1 cellular context compared by ENCODE assay signal in the genomic region with DNA sequence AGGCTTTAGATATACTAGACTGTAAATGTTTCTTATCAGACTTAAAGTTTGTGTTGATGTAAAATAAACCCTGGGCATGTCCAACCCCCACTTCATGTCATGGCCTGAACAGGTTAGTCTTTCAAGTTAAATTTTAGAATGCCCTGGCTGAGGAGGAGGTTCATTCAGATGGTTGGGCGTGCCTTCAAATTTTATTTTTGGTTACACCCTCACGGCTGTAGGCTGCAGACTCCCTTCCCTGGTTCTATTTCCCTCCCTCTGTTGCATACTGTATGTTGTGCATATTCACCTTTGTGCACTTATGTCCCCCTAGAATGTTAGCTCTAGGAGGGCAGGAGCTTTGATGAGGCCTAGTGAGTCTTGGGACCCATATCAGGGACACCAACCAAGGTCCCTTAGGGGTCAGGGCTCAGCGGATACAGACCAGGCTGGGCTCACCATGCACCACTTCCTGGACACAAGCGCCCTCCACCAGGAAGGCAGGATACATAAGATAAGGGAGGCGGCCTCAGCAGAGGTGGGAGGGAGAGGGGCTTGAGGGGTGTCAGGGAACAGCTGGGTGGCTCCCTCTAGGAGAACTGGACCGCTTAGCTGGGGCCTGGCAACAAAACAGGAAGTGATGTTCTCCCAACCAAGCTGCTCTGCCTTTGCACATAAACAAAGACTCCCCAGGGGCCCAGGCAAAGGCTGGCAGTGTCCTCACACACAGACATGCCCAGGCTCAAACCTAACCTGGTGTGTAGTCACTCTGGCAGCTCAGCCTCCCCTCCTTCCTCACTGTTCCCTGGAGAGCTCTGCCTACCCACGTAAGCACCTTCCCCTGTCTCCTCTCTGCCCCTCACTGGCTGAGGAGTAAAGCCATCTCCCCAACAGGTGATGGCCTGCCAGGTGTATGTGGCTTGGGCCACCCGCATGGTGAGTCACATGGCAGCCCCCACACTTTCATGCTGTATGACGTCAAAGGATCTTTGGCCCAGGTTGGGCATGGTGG.
A peak's percentile ranks its signal among the peaks of the same experiment; 100 is the strongest.
TF ChIP-seq lines count a peak whose summit lies in the region.

No MANE protein-coding gene starts in this region.

TF ChIP-seq in HepG2, 621 proteins besides CTCF, POLR2A, EP300 and RAD21 (continued from another document and continues in another):
- TF ChIP-seq, protein P1, sequence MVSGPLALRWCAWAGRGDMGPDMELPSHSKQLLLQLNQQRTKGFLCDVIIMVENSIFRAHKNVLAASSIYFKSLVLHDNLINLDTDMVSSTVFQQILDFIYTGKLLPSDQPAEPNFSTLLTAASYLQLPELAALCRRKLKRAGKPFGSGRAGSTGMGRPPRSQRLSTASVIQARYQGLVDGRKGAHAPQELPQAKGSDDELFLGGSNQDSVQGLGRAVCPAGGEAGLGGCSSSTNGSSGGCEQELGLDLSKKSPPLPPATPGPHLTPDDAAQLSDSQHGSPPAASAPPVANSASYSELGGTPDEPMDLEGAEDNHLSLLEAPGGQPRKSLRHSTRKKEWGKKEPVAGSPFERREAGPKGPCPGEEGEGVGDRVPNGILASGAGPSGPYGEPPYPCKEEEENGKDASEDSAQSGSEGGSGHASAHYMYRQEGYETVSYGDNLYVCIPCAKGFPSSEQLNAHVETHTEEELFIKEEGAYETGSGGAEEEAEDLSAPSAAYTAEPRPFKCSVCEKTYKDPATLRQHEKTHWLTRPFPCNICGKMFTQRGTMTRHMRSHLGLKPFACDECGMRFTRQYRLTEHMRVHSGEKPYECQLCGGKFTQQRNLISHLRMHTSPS (CRISPR knock-in tag; IDR thresholded peaks at IDR 0.05; ENCODE audit: low read depth) = no peak
- no peak for TF ChIP-seq PHF5A (CRISPR knock-in tag; IDR thresholded peaks at IDR 0.05; ENCODE audit: low read depth, unreplicated experiment)
- TF ChIP-seq NFIC (IDR thresholded peaks at IDR 0.05; ENCODE audit: low read length) = no peak
- TF ChIP-seq, protein P2, sequence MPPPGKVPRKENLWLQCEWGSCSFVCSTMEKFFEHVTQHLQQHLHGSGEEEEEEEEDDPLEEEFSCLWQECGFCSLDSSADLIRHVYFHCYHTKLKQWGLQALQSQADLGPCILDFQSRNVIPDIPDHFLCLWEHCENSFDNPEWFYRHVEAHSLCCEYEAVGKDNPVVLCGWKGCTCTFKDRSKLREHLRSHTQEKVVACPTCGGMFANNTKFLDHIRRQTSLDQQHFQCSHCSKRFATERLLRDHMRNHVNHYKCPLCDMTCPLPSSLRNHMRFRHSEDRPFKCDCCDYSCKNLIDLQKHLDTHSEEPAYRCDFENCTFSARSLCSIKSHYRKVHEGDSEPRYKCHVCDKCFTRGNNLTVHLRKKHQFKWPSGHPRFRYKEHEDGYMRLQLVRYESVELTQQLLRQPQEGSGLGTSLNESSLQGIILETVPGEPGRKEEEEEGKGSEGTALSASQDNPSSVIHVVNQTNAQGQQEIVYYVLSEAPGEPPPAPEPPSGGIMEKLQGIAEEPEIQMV (CRISPR knock-in tag; IDR thresholded peaks at IDR 0.05; ENCODE audit: low read depth) = no peak
- TF ChIP-seq GPN1 (CRISPR knock-in tag; IDR thresholded peaks at IDR 0.05; ENCODE audit: borderline replicate concordance) = no peak
- TF ChIP-seq, protein P3, sequence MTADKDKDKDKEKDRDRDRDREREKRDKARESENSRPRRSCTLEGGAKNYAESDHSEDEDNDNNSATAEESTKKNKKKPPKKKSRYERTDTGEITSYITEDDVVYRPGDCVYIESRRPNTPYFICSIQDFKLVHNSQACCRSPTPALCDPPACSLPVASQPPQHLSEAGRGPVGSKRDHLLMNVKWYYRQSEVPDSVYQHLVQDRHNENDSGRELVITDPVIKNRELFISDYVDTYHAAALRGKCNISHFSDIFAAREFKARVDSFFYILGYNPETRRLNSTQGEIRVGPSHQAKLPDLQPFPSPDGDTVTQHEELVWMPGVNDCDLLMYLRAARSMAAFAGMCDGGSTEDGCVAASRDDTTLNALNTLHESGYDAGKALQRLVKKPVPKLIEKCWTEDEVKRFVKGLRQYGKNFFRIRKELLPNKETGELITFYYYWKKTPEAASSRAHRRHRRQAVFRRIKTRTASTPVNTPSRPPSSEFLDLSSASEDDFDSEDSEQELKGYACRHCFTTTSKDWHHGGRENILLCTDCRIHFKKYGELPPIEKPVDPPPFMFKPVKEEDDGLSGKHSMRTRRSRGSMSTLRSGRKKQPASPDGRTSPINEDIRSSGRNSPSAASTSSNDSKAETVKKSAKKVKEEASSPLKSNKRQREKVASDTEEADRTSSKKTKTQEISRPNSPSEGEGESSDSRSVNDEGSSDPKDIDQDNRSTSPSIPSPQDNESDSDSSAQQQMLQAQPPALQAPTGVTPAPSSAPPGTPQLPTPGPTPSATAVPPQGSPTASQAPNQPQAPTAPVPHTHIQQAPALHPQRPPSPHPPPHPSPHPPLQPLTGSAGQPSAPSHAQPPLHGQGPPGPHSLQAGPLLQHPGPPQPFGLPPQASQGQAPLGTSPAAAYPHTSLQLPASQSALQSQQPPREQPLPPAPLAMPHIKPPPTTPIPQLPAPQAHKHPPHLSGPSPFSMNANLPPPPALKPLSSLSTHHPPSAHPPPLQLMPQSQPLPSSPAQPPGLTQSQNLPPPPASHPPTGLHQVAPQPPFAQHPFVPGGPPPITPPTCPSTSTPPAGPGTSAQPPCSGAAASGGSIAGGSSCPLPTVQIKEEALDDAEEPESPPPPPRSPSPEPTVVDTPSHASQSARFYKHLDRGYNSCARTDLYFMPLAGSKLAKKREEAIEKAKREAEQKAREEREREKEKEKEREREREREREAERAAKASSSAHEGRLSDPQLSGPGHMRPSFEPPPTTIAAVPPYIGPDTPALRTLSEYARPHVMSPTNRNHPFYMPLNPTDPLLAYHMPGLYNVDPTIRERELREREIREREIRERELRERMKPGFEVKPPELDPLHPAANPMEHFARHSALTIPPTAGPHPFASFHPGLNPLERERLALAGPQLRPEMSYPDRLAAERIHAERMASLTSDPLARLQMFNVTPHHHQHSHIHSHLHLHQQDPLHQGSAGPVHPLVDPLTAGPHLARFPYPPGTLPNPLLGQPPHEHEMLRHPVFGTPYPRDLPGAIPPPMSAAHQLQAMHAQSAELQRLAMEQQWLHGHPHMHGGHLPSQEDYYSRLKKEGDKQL (CRISPR knock-in tag; IDR thresholded peaks at IDR 0.05; ENCODE audit: low read depth) = no peak
- no peak for TF ChIP-seq TOE1 (CRISPR knock-in tag; IDR thresholded peaks at IDR 0.05)
- no peak for TF ChIP-seq ZNF761 (CRISPR knock-in tag; conservative IDR thresholded peaks at IDR 0.05)
- TF ChIP-seq ZNF337 (CRISPR knock-in tag; IDR thresholded peaks at IDR 0.05; ENCODE audit: borderline replicate concordance, low read depth) = no peak
- TF ChIP-seq ZSCAN20 (CRISPR knock-in tag; IDR thresholded peaks at IDR 0.05; ENCODE audit: borderline replicate concordance) = no peak
- no peak for TF ChIP-seq SIN3A (IDR thresholded peaks at IDR 0.05; ENCODE audit: borderline replicate concordance, low read depth, low read length)
- no peak for TF ChIP-seq RORA (CRISPR knock-in tag; IDR thresholded peaks at IDR 0.05)
- TF ChIP-seq, protein P4, sequence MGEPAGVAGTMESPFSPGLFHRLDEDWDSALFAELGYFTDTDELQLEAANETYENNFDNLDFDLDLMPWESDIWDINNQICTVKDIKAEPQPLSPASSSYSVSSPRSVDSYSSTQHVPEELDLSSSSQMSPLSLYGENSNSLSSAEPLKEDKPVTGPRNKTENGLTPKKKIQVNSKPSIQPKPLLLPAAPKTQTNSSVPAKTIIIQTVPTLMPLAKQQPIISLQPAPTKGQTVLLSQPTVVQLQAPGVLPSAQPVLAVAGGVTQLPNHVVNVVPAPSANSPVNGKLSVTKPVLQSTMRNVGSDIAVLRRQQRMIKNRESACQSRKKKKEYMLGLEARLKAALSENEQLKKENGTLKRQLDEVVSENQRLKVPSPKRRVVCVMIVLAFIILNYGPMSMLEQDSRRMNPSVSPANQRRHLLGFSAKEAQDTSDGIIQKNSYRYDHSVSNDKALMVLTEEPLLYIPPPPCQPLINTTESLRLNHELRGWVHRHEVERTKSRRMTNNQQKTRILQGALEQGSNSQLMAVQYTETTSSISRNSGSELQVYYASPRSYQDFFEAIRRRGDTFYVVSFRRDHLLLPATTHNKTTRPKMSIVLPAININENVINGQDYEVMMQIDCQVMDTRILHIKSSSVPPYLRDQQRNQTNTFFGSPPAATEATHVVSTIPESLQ (CRISPR knock-in tag; conservative IDR thresholded peaks at IDR 0.05) = no peak
- no peak for TF ChIP-seq SUZ12 (IDR thresholded peaks at IDR 0.05; ENCODE audit: low read depth, low read length)
- TF ChIP-seq, protein P5, sequence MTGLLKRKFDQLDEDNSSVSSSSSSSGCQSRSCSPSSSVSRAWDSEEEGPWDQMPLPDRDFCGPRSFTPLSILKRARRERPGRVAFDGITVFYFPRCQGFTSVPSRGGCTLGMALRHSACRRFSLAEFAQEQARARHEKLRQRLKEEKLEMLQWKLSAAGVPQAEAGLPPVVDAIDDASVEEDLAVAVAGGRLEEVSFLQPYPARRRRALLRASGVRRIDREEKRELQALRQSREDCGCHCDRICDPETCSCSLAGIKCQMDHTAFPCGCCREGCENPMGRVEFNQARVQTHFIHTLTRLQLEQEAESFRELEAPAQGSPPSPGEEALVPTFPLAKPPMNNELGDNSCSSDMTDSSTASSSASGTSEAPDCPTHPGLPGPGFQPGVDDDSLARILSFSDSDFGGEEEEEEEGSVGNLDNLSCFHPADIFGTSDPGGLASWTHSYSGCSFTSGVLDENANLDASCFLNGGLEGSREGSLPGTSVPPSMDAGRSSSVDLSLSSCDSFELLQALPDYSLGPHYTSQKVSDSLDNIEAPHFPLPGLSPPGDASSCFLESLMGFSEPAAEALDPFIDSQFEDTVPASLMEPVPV (CRISPR knock-in tag; IDR thresholded peaks at IDR 0.05) = no peak
- TF ChIP-seq CCDC6 (CRISPR knock-in tag; IDR thresholded peaks at IDR 0.05) = no peak
- TF ChIP-seq RBM22 (optimal IDR thresholded peaks at IDR 0.05; ENCODE audit: low read length) = no peak
- TF ChIP-seq ZNF788 (CRISPR knock-in tag; IDR thresholded peaks at IDR 0.05; ENCODE audit: borderline replicate concordance) = peak; percentile 37; the same call in 1 of the 2 replicates
- no peak for TF ChIP-seq ZFP36 (IDR thresholded peaks at IDR 0.05; ENCODE audit: borderline replicate concordance, low read depth, low read length, partially characterized antibody)
- no peak for TF ChIP-seq ZNF562 (CRISPR knock-in tag; IDR thresholded peaks at IDR 0.05; ENCODE audit: borderline replicate concordance)
- TF ChIP-seq, protein P6, sequence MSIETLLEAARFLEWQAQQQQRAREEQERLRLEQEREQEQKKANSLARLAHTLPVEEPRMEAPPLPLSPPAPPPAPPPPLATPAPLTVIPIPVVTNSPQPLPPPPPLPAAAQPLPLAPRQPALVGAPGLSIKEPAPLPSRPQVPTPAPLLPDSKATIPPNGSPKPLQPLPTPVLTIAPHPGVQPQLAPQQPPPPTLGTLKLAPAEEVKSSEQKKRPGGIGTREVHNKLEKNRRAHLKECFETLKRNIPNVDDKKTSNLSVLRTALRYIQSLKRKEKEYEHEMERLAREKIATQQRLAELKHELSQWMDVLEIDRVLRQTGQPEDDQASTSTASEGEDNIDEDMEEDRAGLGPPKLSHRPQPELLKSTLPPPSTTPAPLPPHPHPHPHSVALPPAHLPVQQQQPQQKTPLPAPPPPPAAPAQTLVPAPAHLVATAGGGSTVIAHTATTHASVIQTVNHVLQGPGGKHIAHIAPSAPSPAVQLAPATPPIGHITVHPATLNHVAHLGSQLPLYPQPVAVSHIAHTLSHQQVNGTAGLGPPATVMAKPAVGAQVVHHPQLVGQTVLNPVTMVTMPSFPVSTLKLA (IDR thresholded peaks at IDR 0.05) = 0 out of 2 replicates have a peak, but pooled peaks have one; percentile 17
- TF ChIP-seq DNMT1 (CRISPR knock-in tag; IDR thresholded peaks at IDR 0.05) = no peak
- TF ChIP-seq GLI4 (CRISPR knock-in tag; IDR thresholded peaks at IDR 0.05; ENCODE audit: borderline replicate concordance) = no peak
- TF ChIP-seq, protein P7, sequence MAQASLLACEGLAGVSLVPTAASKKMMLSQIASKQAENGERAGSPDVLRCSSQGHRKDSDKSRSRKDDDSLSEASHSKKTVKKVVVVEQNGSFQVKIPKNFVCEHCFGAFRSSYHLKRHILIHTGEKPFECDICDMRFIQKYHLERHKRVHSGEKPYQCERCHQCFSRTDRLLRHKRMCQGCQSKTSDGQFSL (CRISPR knock-in tag; IDR thresholded peaks at IDR 0.05) = no peak
- TF ChIP-seq RXRB (CRISPR knock-in tag; IDR thresholded peaks at IDR 0.05; ENCODE audit: borderline replicate concordance) = no peak
- no peak for TF ChIP-seq HOXA7 (CRISPR knock-in tag; IDR thresholded peaks at IDR 0.05)
- 0 out of 2 replicates have a peak, but pooled peaks have one; percentile 26 for TF ChIP-seq FOSL2 (CRISPR knock-in tag; IDR thresholded peaks at IDR 0.05)
- no peak for TF ChIP-seq ZNF75D (CRISPR knock-in tag; IDR thresholded peaks at IDR 0.05; ENCODE audit: borderline replicate concordance)
- no peak for TF ChIP-seq HOXA5 (CRISPR knock-in tag; IDR thresholded peaks at IDR 0.05)
- no peak for TF ChIP-seq PRMT3 (CRISPR knock-in tag; IDR thresholded peaks at IDR 0.05; ENCODE audit: borderline replicate concordance, low read depth)
- TF ChIP-seq CENPX (CRISPR knock-in tag; IDR thresholded peaks at IDR 0.05) = no peak
- no peak for TF ChIP-seq ZNF567 (CRISPR knock-in tag; IDR thresholded peaks at IDR 0.05; ENCODE audit: borderline replicate concordance)
- no peak for TF ChIP-seq SMAD1 (CRISPR knock-in tag; IDR thresholded peaks at IDR 0.05; ENCODE audit: borderline replicate concordance, low read depth)
- TF ChIP-seq, protein P8, sequence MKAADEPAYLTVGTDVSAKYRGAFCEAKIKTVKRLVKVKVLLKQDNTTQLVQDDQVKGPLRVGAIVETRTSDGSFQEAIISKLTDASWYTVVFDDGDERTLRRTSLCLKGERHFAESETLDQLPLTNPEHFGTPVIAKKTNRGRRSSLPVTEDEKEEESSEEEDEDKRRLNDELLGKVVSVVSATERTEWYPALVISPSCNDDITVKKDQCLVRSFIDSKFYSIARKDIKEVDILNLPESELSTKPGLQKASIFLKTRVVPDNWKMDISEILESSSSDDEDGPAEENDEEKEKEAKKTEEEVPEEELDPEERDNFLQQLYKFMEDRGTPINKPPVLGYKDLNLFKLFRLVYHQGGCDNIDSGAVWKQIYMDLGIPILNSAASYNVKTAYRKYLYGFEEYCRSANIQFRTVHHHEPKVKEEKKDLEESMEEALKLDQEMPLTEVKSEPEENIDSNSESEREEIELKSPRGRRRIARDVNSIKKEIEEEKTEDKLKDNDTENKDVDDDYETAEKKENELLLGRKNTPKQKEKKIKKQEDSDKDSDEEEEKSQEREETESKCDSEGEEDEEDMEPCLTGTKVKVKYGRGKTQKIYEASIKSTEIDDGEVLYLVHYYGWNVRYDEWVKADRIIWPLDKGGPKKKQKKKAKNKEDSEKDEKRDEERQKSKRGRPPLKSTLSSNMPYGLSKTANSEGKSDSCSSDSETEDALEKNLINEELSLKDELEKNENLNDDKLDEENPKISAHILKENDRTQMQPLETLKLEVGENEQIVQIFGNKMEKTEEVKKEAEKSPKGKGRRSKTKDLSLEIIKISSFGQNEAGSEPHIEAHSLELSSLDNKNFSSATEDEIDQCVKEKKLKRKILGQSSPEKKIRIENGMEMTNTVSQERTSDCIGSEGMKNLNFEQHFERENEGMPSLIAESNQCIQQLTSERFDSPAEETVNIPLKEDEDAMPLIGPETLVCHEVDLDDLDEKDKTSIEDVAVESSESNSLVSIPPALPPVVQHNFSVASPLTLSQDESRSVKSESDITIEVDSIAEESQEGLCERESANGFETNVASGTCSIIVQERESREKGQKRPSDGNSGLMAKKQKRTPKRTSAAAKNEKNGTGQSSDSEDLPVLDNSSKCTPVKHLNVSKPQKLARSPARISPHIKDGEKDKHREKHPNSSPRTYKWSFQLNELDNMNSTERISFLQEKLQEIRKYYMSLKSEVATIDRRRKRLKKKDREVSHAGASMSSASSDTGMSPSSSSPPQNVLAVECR (CRISPR knock-in tag; IDR thresholded peaks at IDR 0.05; ENCODE audit: borderline replicate concordance) = 0 out of 2 replicates have a peak, but pooled peaks have one; percentile 2
- TF ChIP-seq ZNF552 (CRISPR knock-in tag; IDR thresholded peaks at IDR 0.05; ENCODE audit: borderline replicate concordance) = no peak
- TF ChIP-seq, protein P9, sequence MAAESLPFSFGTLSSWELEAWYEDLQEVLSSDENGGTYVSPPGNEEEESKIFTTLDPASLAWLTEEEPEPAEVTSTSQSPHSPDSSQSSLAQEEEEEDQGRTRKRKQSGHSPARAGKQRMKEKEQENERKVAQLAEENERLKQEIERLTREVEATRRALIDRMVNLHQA (CRISPR knock-in tag; IDR thresholded peaks at IDR 0.05) = no peak
